ENCODE assay signal across 14 cellular contexts in the genomic region with DNA sequence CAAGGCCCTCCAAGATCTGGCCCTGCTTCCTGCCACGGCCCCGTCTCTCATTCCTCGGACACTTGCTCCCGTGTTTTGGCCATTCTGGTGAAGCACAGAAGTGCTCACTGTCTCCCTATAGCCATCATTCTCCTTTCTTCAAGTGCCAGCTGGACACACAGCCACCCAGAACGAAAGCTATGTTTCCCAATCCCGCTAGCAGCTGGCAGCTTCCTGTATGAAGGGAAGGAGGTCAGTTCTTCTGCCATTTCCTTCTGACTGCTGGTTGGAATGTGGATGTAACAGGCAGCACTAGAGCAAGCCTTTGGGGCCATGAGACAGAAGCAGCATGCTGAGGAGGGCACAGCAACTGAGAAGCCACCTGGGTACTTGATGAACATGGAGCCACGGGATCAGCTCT.
DNase-seq lines count a peak whose midpoint lies in the region; ATAC-seq and TF ChIP-seq lines count a peak whose summit lies in the region.
"Had no signal": no experiment of that assay in that cellular context is flagged by ENCODE, and none has a peak within 500 bp of the region (broad histone marks: within the 10 kb centered on the region; RNA-seq: fewer than 3 reads in every experiment).

No MANE protein-coding gene starts in this region.

- no peak overlapping the region for H2BK15ac ChIP-seq in mesenchymal stem cell (ENCODE audit: low read depth, poor library complexity, severe bottlenecking)

- H3K4me3 Mint-ChIP-seq in activated naive CD4-positive, alpha-beta T cell treated with anti-CD3 and anti-CD28 coated beads, Interleukin-2, amount 50 U/mL, for 24 hours = no peak overlapping the region
- peak overlapping the region; percentile 18 for H3K4me3 Mint-ChIP-seq in activated naive CD8-positive, alpha-beta T cell

- H3K27ac Mint-ChIP-seq in activated naive CD4-positive, alpha-beta T cell treated with anti-CD3 and anti-CD28 coated beads, Interleukin-2, amount 50 U/mL, for 24 hours = peak overlapping the region; percentile 21
- H3K27ac Mint-ChIP-seq in activated naive CD8-positive, alpha-beta T cell = peak overlapping the region; percentile 98
- H3K27ac Mint-ChIP-seq: progenitor cell of endocrine pancreas had no signal

- H4K91ac ChIP-seq in mesenchymal stem cell (ENCODE audit: low read length) = no peak overlapping the region

- no peaks in the 10 kb centered on the region for H3K27me3 Mint-ChIP-seq in activated naive CD4-positive, alpha-beta T cell treated with anti-CD3 and anti-CD28 coated beads, Interleukin-2, amount 50 U/mL, for 24 hours
- no peaks in the 10 kb centered on the region for H3K27me3 Mint-ChIP-seq in activated naive CD8-positive, alpha-beta T cell

- peak overlapping the region; percentile 45 for H4K8ac ChIP-seq in mesenchymal stem cell (ENCODE audit: low read length)

- H3K9ac ChIP-seq in mesenchymal stem cell (ENCODE audit: low read length) (peak overlapping the region; percentile 12), SK-N-SH (no peak overlapping the region)

- H2AK5ac ChIP-seq in mesenchymal stem cell (ENCODE audit: low read length, severe bottlenecking) = no peak overlapping the region

- intact Hi-C loops in upper lobe of right lung (cut with DNase I) = no loop called here

- H3K9me3 ChIP-seq in mesenchymal stem cell (ENCODE audit: control insufficient read depth, low read length) (no peaks in the 10 kb centered on the region), upper lobe of right lung (no peaks in the 10 kb centered on the region), SK-N-SH (no peaks in the 10 kb centered on the region)
- H3K9me3 ChIP-seq: colonic mucosa, left lung had no signal

- peaks cover 18% of the 10 kb centered on the region for H3K4me1 ChIP-seq in mesenchymal stem cell (ENCODE audit: control insufficient read depth, insufficient read depth, low read depth, low read length)
- peaks cover 47% of the 10 kb centered on the region for H3K4me1 ChIP-seq in upper lobe of right lung
- H3K4me1 ChIP-seq in SK-N-SH (ENCODE audit: control insufficient read depth in 1 of 2, insufficient read depth in 2 of 2, low read depth in 1 of 2, low read length in 1 of 2) = no peaks in the 10 kb centered on the region; a peak in 1 of 4 replicates

- no peaks in the 10 kb centered on the region for H3F3A ChIP-seq in SK-N-SH (replicated peaks; ENCODE audit: insufficient read depth)

- no peak for TF ChIP-seq EP300 in SK-N-SH (IDR thresholded peaks at IDR 0.05; ENCODE audit: borderline replicate concordance in 1 of 2, low read depth in 1 of 2, low read length in 1 of 2)

- H3K36me3 ChIP-seq in mesenchymal stem cell (ENCODE audit: control insufficient read depth in 1 of 2, insufficient read depth in 2 of 2, low read depth in 1 of 2, low read length in 2 of 2) (peaks cover 0 to 57% of the 10 kb centered on the region in 2 experiments), upper lobe of right lung (no peaks in the 10 kb centered on the region), SK-N-SH (replicated peaks in 1 of 2; ENCODE audit: control insufficient read depth in 1 of 2, insufficient read depth in 2 of 2, low read length in 1 of 2) (no peaks in the 10 kb centered on the region)
- H3K36me3 ChIP-seq: colonic mucosa, left lung had no signal

- no peak overlapping the region for H3K23ac ChIP-seq in mesenchymal stem cell (ENCODE audit: low read length in 2 of 2)

- no peak overlapping the region for H2AFZ ChIP-seq in mesenchymal stem cell (ENCODE audit: low read depth, low read length)
- no peak overlapping the region for H2AFZ ChIP-seq in SK-N-SH (ENCODE audit: low read depth)

- H3K79me1 ChIP-seq in mesenchymal stem cell (replicated peaks; ENCODE audit: low read length, poor library complexity, severe bottlenecking) = peaks cover 38% of the 10 kb centered on the region

- H3K79me2 ChIP-seq in SK-N-SH (ENCODE audit: insufficient read depth) = no peaks in the 10 kb centered on the region

- H2BK12ac ChIP-seq in mesenchymal stem cell (ENCODE audit: low read length in 2 of 2) = no peak overlapping the region

- 98% methylated on average over 6 of the region's 7 CpGs for WGBS in mesenchymal stem cell
- 8% methylated on average over 7 of the region's 7 CpGs for WGBS in SK-N-SH (ENCODE audit: low lambda C conversion rate)

- H3K27ac ChIP-seq in mesenchymal stem cell (ENCODE audit: low read length, poor library complexity, severe bottlenecking) = no peak overlapping the region
- H3K27ac ChIP-seq in upper lobe of right lung = peak overlapping the region; percentile 59
- H3K27ac ChIP-seq in SK-N-SH (ENCODE audit: low read depth in 2 of 2, low read length in 1 of 2) = no peak overlapping the region
- H3K27ac ChIP-seq: colonic mucosa had no signal

- no peaks in the 10 kb centered on the region for H3K9me2 ChIP-seq in SK-N-SH

- H3K14ac ChIP-seq in mesenchymal stem cell (ENCODE audit: low read length in 2 of 2) = no peak overlapping the region

- no peaks in the 10 kb centered on the region for H4K20me1 ChIP-seq in SK-N-SH (ENCODE audit: insufficient read depth)

- CTCF ChIA-PET in SK-N-SH (lab: Yijun Ruan, JAX) = no interaction called here

- no peak for ATAC-seq in upper lobe of right lung

- H3K4me2 ChIP-seq in mesenchymal stem cell (ENCODE audit: low read length, poor library complexity, severe bottlenecking) (no peak overlapping the region), SK-N-SH (no peak overlapping the region)

- H3K27me3 ChIP-seq in mesenchymal stem cell (ENCODE audit: control insufficient read depth in 1 of 2, insufficient read depth in 1 of 2, low read length in 2 of 2) = no peaks in the 10 kb centered on the region
- H3K27me3 ChIP-seq in upper lobe of right lung = no peaks in the 10 kb centered on the region
- peaks cover 50% of the 10 kb centered on the region; the same call in 1 of the 2 replicates for H3K27me3 ChIP-seq in SK-N-SH (ENCODE audit: insufficient read depth)
- H3K27me3 ChIP-seq: colonic mucosa, left lung had no signal

- H3K18ac ChIP-seq in mesenchymal stem cell (ENCODE audit: low read depth in 1 of 2, low read length in 2 of 2) = no peak overlapping the region

- no peak overlapping the region for H3K4me3 ChIP-seq in mesenchymal stem cell (ENCODE audit: insufficient read depth in 1 of 2, low read depth in 1 of 2, low read length in 2 of 2)
- H3K4me3 ChIP-seq in upper lobe of right lung = no peak overlapping the region
- H3K4me3 ChIP-seq in SK-N-SH (ENCODE audit: low read depth in 2 of 2, low read length in 1 of 2) = no peak overlapping the region
- H3K4me3 ChIP-seq: colonic mucosa, left lung had no signal

- no peaks in the 10 kb centered on the region for H3K9me3 Mint-ChIP-seq in activated naive CD4-positive, alpha-beta T cell treated with anti-CD3 and anti-CD28 coated beads, Interleukin-2, amount 50 U/mL, for 24 hours
- H3K9me3 Mint-ChIP-seq in activated naive CD8-positive, alpha-beta T cell (ENCODE audit: low read depth) = no peaks in the 10 kb centered on the region

- H2BK120ac ChIP-seq in mesenchymal stem cell (ENCODE audit: low read depth, low read length) = no peak overlapping the region

- no peak overlapping the region for H2BK5ac ChIP-seq in mesenchymal stem cell (ENCODE audit: low read depth, low read length, poor library complexity, severe bottlenecking)

- POLR2A ChIA-PET in SK-N-SH (lab: Yijun Ruan, JAX) = no interaction called here

- H3K4me1 Mint-ChIP-seq in activated naive CD4-positive, alpha-beta T cell treated with anti-CD3 and anti-CD28 coated beads, Interleukin-2, amount 50 U/mL, for 24 hours = peaks cover 64% of the 10 kb centered on the region
- peaks cover 57% of the 10 kb centered on the region for H3K4me1 Mint-ChIP-seq in activated naive CD8-positive, alpha-beta T cell (ENCODE audit: low read depth)

- TF ChIP-seq CTCF in upper lobe of right lung (IDR thresholded peaks at IDR 0.05) (no peak), SK-N-SH (IDR thresholded peaks at IDR 0.05) (no peak)

- no peak for TF ChIP-seq RAD21 in SK-N-SH (IDR thresholded peaks at IDR 0.05; ENCODE audit: low read length)

- DNase-seq in activated naive CD4-positive, alpha-beta T cell treated with anti-CD3 and anti-CD28 coated beads, Interleukin-2, amount 50 U/mL, for 16 hours = no peak
- DNase-seq in mesenchymal stem cell = no peak
- DNase-seq in upper lobe of right lung = no peak
- DNase-seq in NCI-H345 treated with DMSO at 0.1 percent for 48 hours (lab: John Stamatoyannopoulos, UW; ENCODE audit: unreplicated experiment) = no peak
- no peak for DNase-seq in kidney tubule cell (ENCODE audit: low spot score)
- DNase-seq in SK-N-SH = no peak
- DNase-seq: C1 segment of cervical spinal cord, colonic mucosa, GOT3, left lung, NCI-H2081 treated with DMSO at 0.1 percent for 48 hours had no signal

- H3K36me3 Mint-ChIP-seq in activated naive CD4-positive, alpha-beta T cell treated with anti-CD3 and anti-CD28 coated beads, Interleukin-2, amount 50 U/mL, for 24 hours = peaks cover 5% of the 10 kb centered on the region
- H3K36me3 Mint-ChIP-seq in activated naive CD8-positive, alpha-beta T cell = peaks cover 6% of the 10 kb centered on the region

- no peak overlapping the region for H3K4ac ChIP-seq in mesenchymal stem cell (ENCODE audit: low read depth in 1 of 2, low read length in 2 of 2)

TF ChIP-seq in SK-N-SH, 30 proteins besides CTCF, POLR2A, EP300 and RAD21 (continues in another document):
- TF ChIP-seq PBX3 (IDR thresholded peaks at IDR 0.05) = no peak
- no peak for TF ChIP-seq MEF2A (IDR thresholded peaks at IDR 0.05; ENCODE audit: borderline replicate concordance, low read depth)
- TF ChIP-seq, protein P1, sequence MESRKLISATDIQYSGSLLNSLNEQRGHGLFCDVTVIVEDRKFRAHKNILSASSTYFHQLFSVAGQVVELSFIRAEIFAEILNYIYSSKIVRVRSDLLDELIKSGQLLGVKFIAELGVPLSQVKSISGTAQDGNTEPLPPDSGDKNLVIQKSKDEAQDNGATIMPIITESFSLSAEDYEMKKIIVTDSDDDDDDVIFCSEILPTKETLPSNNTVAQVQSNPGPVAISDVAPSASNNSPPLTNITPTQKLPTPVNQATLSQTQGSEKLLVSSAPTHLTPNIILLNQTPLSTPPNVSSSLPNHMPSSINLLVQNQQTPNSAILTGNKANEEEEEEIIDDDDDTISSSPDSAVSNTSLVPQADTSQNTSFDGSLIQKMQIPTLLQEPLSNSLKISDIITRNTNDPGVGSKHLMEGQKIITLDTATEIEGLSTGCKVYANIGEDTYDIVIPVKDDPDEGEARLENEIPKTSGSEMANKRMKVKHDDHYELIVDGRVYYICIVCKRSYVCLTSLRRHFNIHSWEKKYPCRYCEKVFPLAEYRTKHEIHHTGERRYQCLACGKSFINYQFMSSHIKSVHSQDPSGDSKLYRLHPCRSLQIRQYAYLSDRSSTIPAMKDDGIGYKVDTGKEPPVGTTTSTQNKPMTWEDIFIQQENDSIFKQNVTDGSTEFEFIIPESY (IDR thresholded peaks at IDR 0.05; ENCODE audit: borderline replicate concordance, low read depth) = no peak
